ENCODE assay signal across 10 cellular contexts in genomic region chr2:109615637-109616144, GRCh38. TPM values are rescaled to one million over a fixed set of nuclear protein-coding genes. Genes with fewer than 3 reads are reported as not detected.
DNase-seq lines count a peak whose midpoint lies in the region; ATAC-seq, FAIRE-seq and TF ChIP-seq lines count a peak whose summit lies in the region.
"Had no signal": no experiment of that assay in that cellular context is flagged by ENCODE, and none has a peak within 500 bp of the region (broad histone marks: within the 10 kb centered on the region; RNA-seq: fewer than 3 reads in every experiment).

No MANE protein-coding gene starts in this region.

- H3K27ac ChIP-seq in heart right ventricle (no peak overlapping the region), right atrium auricular region (no peak overlapping the region), duodenal mucosa (ENCODE audit: low read depth, low read length) (no peak overlapping the region)

- peak overlapping the region in 1 of 2 donors; percentile 73 for H3K9ac ChIP-seq in duodenal mucosa (ENCODE audit: low read depth in 1 of 2, low read length in 2 of 2)

- WGBS in heart right ventricle, 2 donors: 76 to 82% methylated on average over 24 of the region's 24 CpGs

- intact Hi-C loops in heart right ventricle (cut with DNase I): loop anchor here in 3 of 10 donors (5.0 to 10.0 kb wide), 3 partner anchors 49 to 79 kb away; no protein-coding TSS in a partner anchor
- intact Hi-C loops in mucosa of descending colon (cut with DNase I, micrococcal nuclease): loop anchor here in 1 of 2 donors (10.0 kb wide), 1 partner anchor 89 kb away; no protein-coding TSS in a partner anchor

- no peaks in the 10 kb centered on the region for H3K9me3 ChIP-seq in heart right ventricle
- no peaks in the 10 kb centered on the region for H3K9me3 ChIP-seq in right atrium auricular region
- H3K9me3 ChIP-seq in duodenal mucosa (ENCODE audit: control insufficient read depth in 1 of 2, low read length in 2 of 2): no peaks in the 10 kb centered on the region
- no peaks in the 10 kb centered on the region for H3K9me3 ChIP-seq in mucosa of descending colon

- peak overlapping the region in 7 of 10 donors; percentile 75 to 81 (median 77) for H3K4me3 ChIP-seq in heart right ventricle
- peak overlapping the region in 1 of 2 donors; percentile 74 for H3K4me3 ChIP-seq in right atrium auricular region
- peak overlapping the region; percentile 60 to 71 for H3K4me3 ChIP-seq in duodenal mucosa (ENCODE audit: low read depth in 1 of 2, low read length in 2 of 2)
- no peak overlapping the region for H3K4me3 ChIP-seq in mucosa of descending colon

- H3K36me3 ChIP-seq in heart right ventricle: no peaks in the 10 kb centered on the region
- no peaks in the 10 kb centered on the region for H3K36me3 ChIP-seq in right atrium auricular region
- no peaks in the 10 kb centered on the region for H3K36me3 ChIP-seq in duodenal mucosa (ENCODE audit: control insufficient read depth in 1 of 2, insufficient read depth in 2 of 2, low read length in 2 of 2)
- no peaks in the 10 kb centered on the region for H3K36me3 ChIP-seq in mucosa of descending colon (ENCODE audit: low read depth)

- peak; percentile 66 for FAIRE-seq in urothelium cell line (lab: Jason Lieb, UNC)

- DNase-seq in heart right ventricle: no peak
- DNase-seq in right atrium auricular region (ENCODE audit: low spot score): no peak
- DNase-seq in mucosa of descending colon: peak; percentile 59 to 67 (median 67)
- peak; percentile 62 for DNase-seq in urothelium cell line (ENCODE audit: low spot score)
- no peak for DNase-seq in GM10266 (ENCODE audit: extremely low spot score)
- no peak for DNase-seq in NOMO-1 (lab: John Stamatoyannopoulos, UW; ENCODE audit: unreplicated experiment in 2 of 2)
- no peak for DNase-seq in GOT3 (lab: John Stamatoyannopoulos, UW)
- DNase-seq: GF-D8; stimulated activated CD4-positive, alpha-beta T cell treated with anti-CD3 and anti-CD28 coated beads, Interleukin-2, amount 100 ng/mL, for 48 hours had no signal

- H3K27me3 ChIP-seq in heart right ventricle (peaks cover 0 to 72% (median 0%) of the 10 kb centered on the region in 7 donors), right atrium auricular region (no peaks in the 10 kb centered on the region), duodenal mucosa (ENCODE audit: control insufficient read depth in 1 of 2, insufficient read depth in 2 of 2, low read length in 2 of 2) (no peaks in the 10 kb centered on the region)

- no peak for ATAC-seq in heart right ventricle
- ATAC-seq in mucosa of descending colon: no peak

- H3K4me1 ChIP-seq in heart right ventricle (peaks cover 0 to 40% (median 31%) of the 10 kb centered on the region in 9 donors), right atrium auricular region (peaks cover 0 to 34% of the 10 kb centered on the region in 2 donors), duodenal mucosa (ENCODE audit: control insufficient read depth in 1 of 2, insufficient read depth in 2 of 2, low read length in 2 of 2) (peaks cover 25 to 27% of the 10 kb centered on the region in 2 donors), mucosa of descending colon (ENCODE audit: low read depth) (peaks cover 41% of the 10 kb centered on the region)

- no peak for TF ChIP-seq CTCF in heart right ventricle (IDR thresholded peaks at IDR 0.05)
- TF ChIP-seq CTCF in right atrium auricular region (IDR thresholded peaks at IDR 0.05): no peak
- TF ChIP-seq CTCF in mucosa of descending colon (IDR thresholded peaks at IDR 0.05): no peak
- no peak for TF ChIP-seq CTCF in GM10266 (IDR thresholded peaks at IDR 0.05; ENCODE audit: control insufficient read depth, insufficient read depth, low read depth, missing control alignments)

RNA-seq across cellular contexts. Expression of gene SOWAHC, which starts 1.5 kb away (rescaled TPM):
- total RNA-seq in heart right ventricle (1 to 10 TPM; 1.7 to 3.9 (median 2.1) TPM), right atrium auricular region (1 to 10 TPM; 3.0 to 5.3 TPM), mucosa of descending colon (10 to 100 TPM; 30.2 to 44.0 (median 35.8) TPM)
- 1 to 10 TPM; 1.1 to 1.2 TPM for polyA plus RNA-seq in heart right ventricle

RNA-seq across cellular contexts. Expression of gene SEPTIN10, which starts 1.9 kb away (rescaled TPM):
- total RNA-seq in heart right ventricle (10 to 100 TPM; 39.8 to 61.0 (median 53.0) TPM), right atrium auricular region (10 to 100 TPM; 47.0 to 61.7 TPM), mucosa of descending colon (100 to 1,000 TPM in 1 of 3 donors, 10 to 100 TPM in 2; 79.3 to 112 (median 84.1) TPM)
- 10 to 100 TPM; 20.9 to 21.6 TPM for polyA plus RNA-seq in heart right ventricle

Comparison
In these comparisons a context has a peak if more than half of its experiments do, and no peak if none do; other contexts are left out.
1. DNase-seq: peak in mucosa of descending colon (3 of 3) and urothelium cell line (single experiment); none in heart right ventricle (0 of 2), right atrium auricular region (single experiment), GM10266 (single experiment), NOMO-1 (0 of 2) and GOT3 (single experiment).
2. RNA of gene SOWAHC, which starts 1.5 kb away (total RNA-seq): 30.2 to 44.0 TPM in mucosa of descending colon; 3.0 to 5.3 TPM in right atrium auricular region and 1.7 to 3.9 TPM in heart right ventricle; every median in the first group is over 4 times any median in the second.